Comparison of ENCODE assay signal across 23 cellular contexts in the genomic region with DNA sequence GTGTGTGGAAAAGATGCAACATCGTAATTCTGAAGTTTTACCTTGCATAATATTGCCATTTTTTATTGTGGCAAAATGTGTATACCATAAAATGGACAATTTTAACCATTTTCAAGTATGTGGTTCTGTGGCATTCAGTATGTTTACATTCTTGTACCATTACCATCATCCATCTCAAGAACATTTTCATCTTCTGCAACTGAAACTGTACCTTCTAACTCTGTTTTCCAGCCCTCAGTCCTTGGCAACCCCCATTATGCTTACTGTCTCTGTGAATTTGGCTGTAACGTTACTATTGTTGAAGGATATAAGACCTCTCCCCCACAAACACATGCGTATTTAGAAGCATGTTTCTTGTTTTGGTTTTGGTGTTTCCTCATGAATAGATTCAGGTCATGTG.
A peak's percentile ranks its signal among the peaks of the same experiment; 100 is the strongest.
DNase-seq lines count a peak whose midpoint lies in the region; ATAC-seq and TF ChIP-seq lines count a peak whose summit lies in the region.
"Had no signal": no experiment of that assay in that cellular context is flagged by ENCODE, and none has a peak within 500 bp of the region (broad histone marks: within the 10 kb centered on the region; RNA-seq: fewer than 3 reads in every experiment).

No MANE protein-coding gene starts in this region.

- H3K36me3 ChIP-seq in colonic mucosa (no peaks in the 10 kb centered on the region), WERI-Rb-1 (no peaks in the 10 kb centered on the region)
- H3K36me3 ChIP-seq: BE2C had no signal

- H3K9me3 ChIP-seq in colonic mucosa (no peaks in the 10 kb centered on the region), WERI-Rb-1 (ENCODE audit: severe bottlenecking) (no peaks in the 10 kb centered on the region)
- H3K9me3 ChIP-seq: BE2C, Caco-2 had no signal

- H3K27ac ChIP-seq in colonic mucosa (no peak overlapping the region), WERI-Rb-1 (no peak overlapping the region)

- no peak for ATAC-seq in GM18517 (IDR thresholded peaks at IDR 0.05; ENCODE audit: unreplicated experiment)
- ATAC-seq: HCT116 had no signal

- TF ChIP-seq CTCF in AG10803 (conservative IDR thresholded peaks at IDR 0.05; ENCODE audit: low read length) (no peak), choroid plexus epithelial cell (conservative IDR thresholded peaks at IDR 0.05; ENCODE audit: low read depth, low read length) (no peak), foreskin fibroblast (IDR thresholded peaks at IDR 0.05; ENCODE audit: low read depth, low read length) (no peak), colonic mucosa (IDR thresholded peaks at IDR 0.05) (no peak), WERI-Rb-1 (IDR thresholded peaks at IDR 0.05; ENCODE audit: low read depth, low read length) (no peak)

- intact Hi-C loops in colonic mucosa (cut with DNase I) = no loop called here

- peak; percentile 77 for DNase-seq in AG10803 (ENCODE audit: low read depth)
- DNase-seq in HCEC 1CT = peak; percentile 52
- DNase-seq in choroid plexus epithelial cell (ENCODE audit: low read depth) = peak; percentile 60
- peak; percentile 14 to 32 for DNase-seq in foreskin fibroblast
- no peak for DNase-seq in colonic mucosa
- DNase-seq in NCI-H1436 (lab: John Stamatoyannopoulos, UW) = no peak
- DNase-seq in WERI-Rb-1 = no peak
- DNase-seq: 8988T; BE2C; Caco-2; CD4-positive, CD25-positive, alpha-beta regulatory T cell; EL; Karpas-422; MM.1S; NCI-H1092 treated with DMSO at 0.1 percent for 48 hours; NCI-H1694; NCI-H2227 treated with DMSO at 0.1 percent for 48 hours; NCI-H510A treated with DMSO at 0.1 percent for 48 hours; NCI-H82; OCI-M1; Right ventricle myocardium superior had no signal

- H3K27me3 ChIP-seq in colonic mucosa (no peaks in the 10 kb centered on the region), WERI-Rb-1 (ENCODE audit: insufficient read depth, low read depth, severe bottlenecking) (no peaks in the 10 kb centered on the region)
- H3K27me3 ChIP-seq: BE2C had no signal

- H3K9ac ChIP-seq in colonic mucosa (ENCODE audit: low read depth in 2 of 2, low read length in 2 of 2) = no peak overlapping the region

- H3K4me3 ChIP-seq in AG10803 (ENCODE audit: low read length) (no peak overlapping the region), choroid plexus epithelial cell (ENCODE audit: low read depth, low read length) (no peak overlapping the region), foreskin fibroblast (ENCODE audit: low read depth in 1 of 2, low read length in 2 of 2) (no peak overlapping the region), colonic mucosa (no peak overlapping the region), WERI-Rb-1 (ENCODE audit: low read depth, low read length) (no peak overlapping the region)

- no peaks in the 10 kb centered on the region for H3K4me1 ChIP-seq in colonic mucosa
- H3K4me1 ChIP-seq: Caco-2 had no signal

Comparison
In these comparisons a context has a peak if more than half of its experiments do, and no peak if none do; other contexts are left out.
1. DNase-seq: peak in AG10803 (single experiment), HCEC 1CT (single experiment), choroid plexus epithelial cell (single experiment) and foreskin fibroblast (2 of 2); none in colonic mucosa (single experiment), NCI-H1436 (single experiment) and WERI-Rb-1 (single experiment).